ENCODE assay signal across 16 cellular contexts in the genomic region with DNA sequence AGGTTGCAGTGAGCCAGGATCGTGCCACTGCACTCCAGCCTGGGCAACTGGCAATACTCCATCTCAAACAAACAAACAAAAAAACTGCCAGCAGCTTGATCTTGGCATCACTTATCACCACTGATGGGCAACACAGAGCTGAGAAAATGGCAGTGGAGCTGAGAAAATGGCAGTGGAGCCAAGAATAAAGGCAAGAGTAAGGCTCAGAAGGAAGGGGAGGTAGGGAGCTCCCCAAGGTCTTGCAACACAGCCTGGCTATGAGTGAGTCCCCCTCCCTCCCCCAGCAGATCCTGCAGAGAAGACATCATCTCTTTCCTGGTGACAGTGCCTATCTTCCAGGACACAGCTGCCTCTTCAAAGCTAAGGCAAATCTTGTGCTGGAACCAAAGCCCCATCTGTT.
DNase-seq lines count a peak whose midpoint lies in the region; ATAC-seq, FAIRE-seq and TF ChIP-seq lines count a peak whose summit lies in the region.
"Had no signal": no experiment of that assay in that cellular context is flagged by ENCODE, and none has a peak within 500 bp of the region (broad histone marks: within the 10 kb centered on the region; RNA-seq: fewer than 3 reads in every experiment).

No MANE protein-coding gene starts in this region.

- H4K5ac ChIP-seq in H1 (ENCODE audit: insufficient read length, low read depth, low read length), result no peak overlapping the region

- H4K20me1 ChIP-seq in HepG2 (ENCODE audit: insufficient read depth, low read length), result no peaks in the 10 kb centered on the region
- no peaks in the 10 kb centered on the region for H4K20me1 ChIP-seq in H1 (replicated peaks in 1 of 2; ENCODE audit: control insufficient read depth in 1 of 2, insufficient read depth in 2 of 2, low read length in 2 of 2)

- H3K27me3 Mint-ChIP-seq in stimulated activated naive B cell treated with anti-CD40 and anti-IgM and Interleukin-4, amounts not matched to agents 10 μg/mL and 1 μg/mL and 100 μg/mL, for 72 hours, result no peaks in the 10 kb centered on the region

- H3K4me2 ChIP-seq in HepG2 (ENCODE audit: low read depth, low read length), result no peak overlapping the region
- H3K4me2 ChIP-seq in H1 (ENCODE audit: insufficient read depth in 1 of 2, low read depth in 2 of 2, low read length in 2 of 2), result no peak overlapping the region

- TF ChIP-seq RAD21 in HepG2 (CRISPR knock-in tag; IDR thresholded peaks at IDR 0.05) (no peak), H1 (IDR thresholded peaks at IDR 0.05 in 1 of 2, conservative IDR thresholded peaks at IDR 0.05 in 1 of 2; ENCODE audit: low read depth in 2 of 2, low read length in 2 of 2) (no peak)

- H3K4me1 Mint-ChIP-seq in stimulated activated naive B cell treated with anti-CD40 and anti-IgM and Interleukin-4, amounts not matched to agents 10 μg/mL and 1 μg/mL and 100 μg/mL, for 72 hours, result peaks cover 20 to 42% of the 10 kb centered on the region in 2 donors

- no peaks in the 10 kb centered on the region; the same call in 1 of the 2 replicates for H3K23me2 ChIP-seq in H1 (ENCODE audit: low read depth, low read length)

- H2BK12ac ChIP-seq in H1 (ENCODE audit: low read depth, low read length), result no peak overlapping the region

- peak overlapping the region; percentile 84 for H3K27ac Mint-ChIP-seq in stimulated activated naive B cell treated with anti-CD40 and anti-IgM and Interleukin-4, amounts not matched to agents 10 μg/mL and 1 μg/mL and 100 μg/mL, for 72 hours
- H3K27ac Mint-ChIP-seq: activated T-cell treated with anti-CD3 and anti-CD28 coated beads, Interleukin-2, amount 50 U/mL, for 72 hours; T-helper 1 cell treated with Interleukin-12 subunit alpha and Interleukin-12 subunit beta and Interleukin-4 antibody, amounts not matched to agents 30 μg/mL and 1 μg/mL, for 36 hours had no signal

- no peaks in the 10 kb centered on the region for H3K79me1 ChIP-seq in H1 (ENCODE audit: low read depth, low read length)

- TF ChIP-seq CTCF in right lobe of liver (IDR thresholded peaks at IDR 0.05) (no peak), HepG2 (CRISPR knock-in tag; IDR thresholded peaks at IDR 0.05) (no peak), H1 (IDR thresholded peaks at IDR 0.05; ENCODE audit: control extremely low read depth in 1 of 3, insufficient read depth in 1 of 3, low read depth in 1 of 3, low read length in 3 of 3) (no peak)

- TF ChIP-seq POLR2A in right lobe of liver (IDR thresholded peaks at IDR 0.05), result no peak
- no peak for TF ChIP-seq POLR2A in HepG2 (IDR thresholded peaks at IDR 0.05; ENCODE audit: insufficient read depth in 1 of 2, low read depth in 2 of 2, low read length in 2 of 2)
- TF ChIP-seq POLR2A in H1 (IDR thresholded peaks at IDR 0.05; ENCODE audit: control extremely low read depth in 1 of 2, low read depth in 2 of 2, low read length in 2 of 2), result no peak

- H3K23ac ChIP-seq in H1 (ENCODE audit: insufficient read length), result no peak overlapping the region

- no peak overlapping the region for H3K4ac ChIP-seq in H1 (replicated peaks; ENCODE audit: insufficient read length, low read depth, low read length)

- H3K9ac ChIP-seq in HepG2 (ENCODE audit: insufficient read depth, low read depth, low read length), result no peak overlapping the region
- H3K9ac ChIP-seq in H1 (replicated peaks in 1 of 4; ENCODE audit: extremely low read depth in 1 of 4, low read depth in 3 of 4, low read length in 3 of 4), result no peak overlapping the region

- H3K4me3 Mint-ChIP-seq in stimulated activated naive B cell treated with anti-CD40 and anti-IgM and Interleukin-4, amounts not matched to agents 10 μg/mL and 1 μg/mL and 100 μg/mL, for 72 hours, result no peak overlapping the region
- H3K4me3 Mint-ChIP-seq: activated T-cell treated with anti-CD3 and anti-CD28 coated beads, Interleukin-2, amount 50 U/mL, for 72 hours; T-helper 1 cell treated with Interleukin-12 subunit alpha and Interleukin-12 subunit beta and Interleukin-4 antibody, amounts not matched to agents 30 μg/mL and 1 μg/mL, for 36 hours had no signal

- H2AFZ ChIP-seq in HepG2 (ENCODE audit: low read length) (no peak overlapping the region), H1 (ENCODE audit: low read length) (0 out of 2 replicates have a peak overlapping the region, but pooled peaks have one; percentile 29)

- no peak overlapping the region for H2BK5ac ChIP-seq in H1 (ENCODE audit: low read depth, low read length)

- H2BK15ac ChIP-seq in H1 (ENCODE audit: low read length), result no peak overlapping the region

- H3K27me3 ChIP-seq in right lobe of liver, result no peaks in the 10 kb centered on the region
- H3K27me3 ChIP-seq in HepG2 (ENCODE audit: control insufficient read depth in 1 of 2, insufficient read depth in 2 of 2, low read length in 2 of 2), result no peaks in the 10 kb centered on the region
- H3K27me3 ChIP-seq in H1 (replicated peaks in 1 of 4; ENCODE audit: control insufficient read depth in 3 of 4, extremely low read depth in 1 of 4, insufficient read depth in 3 of 4, low read length in 3 of 4), result no peaks in the 10 kb centered on the region
- H3K27me3 ChIP-seq: stomach had no signal

- H3K27ac ChIP-seq in right lobe of liver, result no peak overlapping the region
- no peak overlapping the region for H3K27ac ChIP-seq in HepG2 (ENCODE audit: extremely low read length, insufficient read depth, low read length)
- H3K27ac ChIP-seq in H1 (ENCODE audit: low read depth, low read length), result no peak overlapping the region
- no peak overlapping the region for H3K27ac ChIP-seq in caudate nucleus (ENCODE audit: low read depth, low read length)

- no peak overlapping the region for H3K14ac ChIP-seq in H1 (ENCODE audit: insufficient read length)

- no peak overlapping the region for H2BK20ac ChIP-seq in H1 (ENCODE audit: low read length)

- CTCF ChIA-PET in HepG2 (lab: Yijun Ruan, JAX; ENCODE audit: low intra/inter-chr PET ratio, low total read pairs) (no interaction called here), H1 (lab: Charles Lee; ENCODE audit: partially characterized antibody) (interaction anchor here (1.5 kb wide), 1 partner anchor 108 kb away, joined by 4 read pairs; no protein-coding TSS in a partner anchor)

- ATAC-seq in right lobe of liver (peak; percentile 35 to 72 (median 52)), HepG2 (no peak), sciatic nerve (no peak), Right ventricle myocardium inferior (no peak)
- ATAC-seq in stimulated activated naive B cell treated with anti-CD40 and anti-IgM and Interleukin-4, amounts not matched to agents 10 μg/mL and 1 μg/mL and 100 μg/mL, for 72 hours (replicated peaks), result no peak
- ATAC-seq: activated T-cell treated with anti-CD3 and anti-CD28 coated beads, Interleukin-2, amount 50 U/mL, for 72 hours had no signal

- H3K9me3 Mint-ChIP-seq in stimulated activated naive B cell treated with anti-CD40 and anti-IgM and Interleukin-4, amounts not matched to agents 10 μg/mL and 1 μg/mL and 100 μg/mL, for 72 hours, result peaks cover 0 to 2% of the 10 kb centered on the region in 2 donors
- H3K9me3 Mint-ChIP-seq: activated T-cell treated with anti-CD3 and anti-CD28 coated beads, Interleukin-2, amount 50 U/mL, for 72 hours; T-helper 1 cell treated with Interleukin-12 subunit alpha and Interleukin-12 subunit beta and Interleukin-4 antibody, amounts not matched to agents 30 μg/mL and 1 μg/mL, for 36 hours had no signal

- no peaks in the 10 kb centered on the region for H3K79me2 ChIP-seq in HepG2 (ENCODE audit: insufficient read depth, low read length)
- no peaks in the 10 kb centered on the region for H3K79me2 ChIP-seq in H1 (ENCODE audit: control insufficient read depth in 1 of 2, insufficient read depth in 2 of 2, low read length in 2 of 2)

- DNase-seq in right lobe of liver, result no peak
- DNase-seq in HepG2 (ENCODE audit: low spot score), result no peak
- peak; percentile 40 for DNase-seq in NCI-H69 (lab: John Stamatoyannopoulos, UW)
- no peak for DNase-seq in H1 (ENCODE audit: low read depth in 1 of 2, low spot score in 2 of 2)
- no peak for DNase-seq in stimulated activated naive B cell treated with anti-CD40 and anti-IgM and Interleukin-4, amounts not matched to agents 10 μg/mL and 1 μg/mL and 100 μg/mL, for 72 hours
- no peak for DNase-seq in caudate nucleus (lab: John Stamatoyannopoulos, UW)
- no peak for DNase-seq in sciatic nerve (ENCODE audit: low spot score)
- DNase-seq in Right ventricle myocardium inferior (ENCODE audit: missing footprints), result no peak
- DNase-seq: activated CD4-positive, alpha-beta T cell treated with anti-CD3 and anti-CD28 coated beads for 48 hours; activated T-cell treated with anti-CD3 and anti-CD28 coated beads, Interleukin-2, amount 50 U/mL, for 72 hours; kidney; NCI-H1417 treated with DMSO at 0.1 percent for 48 hours; stomach had no signal

- BruUV-seq in HepG2 (replicated peaks; lab: Mats Ljungman, UMichigan), result no TSS peak

- H4K91ac ChIP-seq in H1 (replicated peaks; ENCODE audit: insufficient read length, low read length), result no peak overlapping the region

- intact Hi-C loops in right lobe of liver (cut with DNase I) (no loop called here), HepG2 (cut with micrococcal nuclease; ENCODE audit: unreplicated experiment) (no loop called here), sciatic nerve (cut with DNase I) (no loop called here), Right ventricle myocardium inferior (cut with DNase I) (no loop called here)

- no peak overlapping the region for H2AK5ac ChIP-seq in H1 (ENCODE audit: low read depth, low read length)

- no peak overlapping the region for H3K56ac ChIP-seq in H1 (replicated peaks; ENCODE audit: insufficient read length, low read depth, low read length)

- H2BK120ac ChIP-seq in H1 (replicated peaks; ENCODE audit: low read depth, low read length), result no peak overlapping the region

- 42% methylated on average over 1 of the region's 1 CpG for WGBS in right lobe of liver (ENCODE audit: insufficient coverage, low coverage, low lambda C conversion rate, missing lambda C conversion rate)
- no CpG with 5 or more reads among the region's 1 CpG for WGBS in HepG2 (ENCODE audit: low lambda C conversion rate)
- 85% methylated on average over 1 of the region's 1 CpG; no CpG with 5 or more reads in 1 of the 2 experiments for WGBS in H1 (ENCODE audit: extremely low coverage in 1 of 2, insufficient coverage in 1 of 2, insufficient read length in 1 of 2, insufficient replicate concordance in 2 of 2, low coverage in 1 of 2, low lambda C conversion rate in 2 of 2, missing lambda C conversion rate in 1 of 2), 2 experiments

- FAIRE-seq in HepG2 (lab: Jason Lieb, UNC), result no peak
- no peak for FAIRE-seq in H1 (lab: Jason Lieb, UNC)
- FAIRE-seq: G401.6, H54, kidney had no signal

- no peak overlapping the region for H3K18ac ChIP-seq in H1 (ENCODE audit: extremely low read depth, low read length)

- H3K4me1 ChIP-seq in right lobe of liver (no peaks in the 10 kb centered on the region), HepG2 (ENCODE audit: insufficient read depth, low read length) (peaks cover 11% of the 10 kb centered on the region), H1 (replicated peaks in 1 of 4; ENCODE audit: control insufficient read depth in 3 of 4, insufficient read depth in 4 of 4, low read length in 3 of 4) (no peaks in the 10 kb centered on the region)

- H3K9me3 ChIP-seq in right lobe of liver (no peaks in the 10 kb centered on the region), HepG2 (ENCODE audit: low read length) (no peaks in the 10 kb centered on the region), H1 (ENCODE audit: insufficient read depth in 2 of 2, low read depth in 1 of 2, low read length in 1 of 2) (no peaks in the 10 kb centered on the region)
- H3K9me3 ChIP-seq: stomach had no signal

- TF ChIP-seq EP300 in HepG2 (IDR thresholded peaks at IDR 0.05; ENCODE audit: low read depth in 2 of 2, low read length in 2 of 2) (no peak), HepG2 (CRISPR knock-in tag; IDR thresholded peaks at IDR 0.05; ENCODE audit: borderline replicate concordance) (no peak), H1 (IDR thresholded peaks at IDR 0.05; ENCODE audit: borderline replicate concordance in 1 of 2, low read depth in 2 of 2, low read length in 2 of 2) (no peak)

- H3K36me3 ChIP-seq in right lobe of liver (no peaks in the 10 kb centered on the region), HepG2 (replicated peaks in 1 of 2; ENCODE audit: control insufficient read depth in 1 of 2, insufficient read depth in 2 of 2, low read length in 2 of 2) (no peaks in the 10 kb centered on the region), H1 (ENCODE audit: control insufficient read depth in 2 of 4, insufficient read depth in 4 of 4, low read length in 3 of 4) (no peaks in the 10 kb centered on the region; a peak in 1 of 8 replicates)
- H3K36me3 ChIP-seq: stomach had no signal

- POLR2A ChIA-PET in HepG2 (lab: Yijun Ruan, JAX), result no interaction called here
- POLR2A ChIA-PET in H1 (lab: Charles Lee; ENCODE audit: partially characterized antibody), result no interaction called here

- H3K36me3 Mint-ChIP-seq in stimulated activated naive B cell treated with anti-CD40 and anti-IgM and Interleukin-4, amounts not matched to agents 10 μg/mL and 1 μg/mL and 100 μg/mL, for 72 hours, result peaks cover 0 to 6% of the 10 kb centered on the region in 2 donors

- in situ Hi-C loops in HepG2 (cut with HindIII; ENCODE audit: extremely low pct_ligation_motif_present, low pct_unique_long_range_greater_than_20kb), result loop anchor here (10.0 kb wide), 1 partner anchor 202 kb away; no protein-coding TSS in a partner anchor

- no peak overlapping the region for H4K8ac ChIP-seq in H1 (ENCODE audit: extremely low read depth, insufficient read depth, low read length)

- H3K4me3 ChIP-seq in right lobe of liver (no peak overlapping the region), HepG2 (replicated peaks in 1 of 3; ENCODE audit: insufficient read depth in 1 of 3, low read depth in 2 of 3, low read length in 3 of 3) (no peak overlapping the region), H1 (ENCODE audit: extremely low read depth in 1 of 4, insufficient read depth in 2 of 4, low read depth in 3 of 4, low read length in 4 of 4) (no peak overlapping the region)
- H3K4me3 ChIP-seq: stomach had no signal

Comparison
In these comparisons a context has a peak if more than half of its experiments do, and no peak if none do; other contexts are left out.
1. ATAC-seq: peak in right lobe of liver (4 of 4); none in HepG2 (single experiment), stimulated activated naive B cell treated with anti-CD40 and anti-IgM and Interleukin-4, amounts not matched to agents 10 μg/mL and 1 μg/mL and 100 μg/mL, for 72 hours (0 of 2), sciatic nerve (single experiment) and Right ventricle myocardium inferior (single experiment).